32 cellular contexts compared by ENCODE assay signal in genomic region chr11:2154889-2155288, GRCh38. TPM values are rescaled to one million over a fixed set of nuclear protein-coding genes. Genes with fewer than 3 reads are reported as not detected.
"Had no signal": no experiment of that assay in that cellular context is flagged by ENCODE, and none has a peak within 500 bp of the region (broad histone marks: within the 10 kb centered on the region; RNA-seq: fewer than 3 reads in every experiment).

No MANE protein-coding gene starts in this region.

- H3K9me3 ChIP-seq: colonic mucosa, esophagus squamous epithelium, gastroesophageal sphincter had no signal

- H3K36me3 ChIP-seq: colonic mucosa, esophagus squamous epithelium, gastroesophageal sphincter had no signal

- H3K4me3 ChIP-seq: colonic mucosa, esophagus squamous epithelium, gastroesophageal sphincter had no signal

- DNase-seq: activated CD4-positive, alpha-beta memory T cell treated with anti-CD3 and anti-CD28 coated beads, Interleukin-2, amount 10 ng/mL, durations not matched to agents 7 days and 5 days; activated CD4-positive, alpha-beta T cell treated with anti-CD3 and anti-CD28 coated beads for 1 hour; activated CD4-positive, alpha-beta T cell treated with anti-CD3 and anti-CD28 coated beads for 4 hours; activated CD4-positive, alpha-beta T cell treated with anti-CD3 and anti-CD28 coated beads, Interleukin-2, amount 10 ng/mL, durations not matched to agents 7 days and 5 days; activated CD4-positive, alpha-beta T cell treated with anti-CD3 and anti-CD28 coated beads, Interleukin-2, amount 50 U/mL, for 4 hours; activated CD8-positive, alpha-beta memory T cell treated with anti-CD3 and anti-CD28 coated beads, Interleukin-2, amount 50 U/mL, for 48 hours; activated gamma-delta T cell; activated naive CD4-positive, alpha-beta T cell; activated naive CD4-positive, alpha-beta T cell treated with anti-CD3 and anti-CD28 coated beads, Interleukin-2, amount 50 U/mL, for 16 hours; activated T-cell treated with anti-CD3 and anti-CD28 coated beads for 4 hours; activated T-cell treated with anti-CD3 and anti-CD28 coated beads, Interleukin-2, amount 50 U/mL, for 24 hours; activated T-cell treated with anti-CD3 and anti-CD28 coated beads, Interleukin-2, amount 50 U/mL, for 72 hours; amniotic stem cell; anterior cingulate cortex; caudate nucleus; colonic mucosa; effector CD8-positive, alpha-beta T cell; esophagus squamous epithelium; foreskin melanocyte; T-helper 2 cell had no signal

- H3K4me1 ChIP-seq: colonic mucosa had no signal

- ATAC-seq: activated T-cell treated with anti-CD3 and anti-CD28 coated beads, Interleukin-2, amount 50 U/mL, for 72 hours; gastroesophageal sphincter; WTC11 had no signal

- FAIRE-seq: astrocyte, endometrium, endothelial cell of umbilical vein had no signal

- H3K27ac ChIP-seq: colonic mucosa, epithelial cell of prostate, esophagus squamous epithelium, gastroesophageal sphincter, VCaP had no signal

RNA-seq across cellular contexts. Expression of gene INS, which starts 6.1 kb away (rescaled TPM):
- total RNA-seq: activated CD4-positive, alpha-beta memory T cell treated with anti-CD3 and anti-CD28 coated beads, Interleukin-2, amount 10 ng/mL, durations not matched to agents 7 days and 5 days; activated CD4-positive, alpha-beta T cell treated with anti-CD3 and anti-CD28 coated beads, Interleukin-2, amount 10 ng/mL, durations not matched to agents 7 days and 5 days; activated T-cell treated with anti-CD3 and anti-CD28 coated beads, Interleukin-2, amount 50 U/mL, for 72 hours; astrocyte; dermis microvascular lymphatic vessel endothelial cell; endothelial cell of umbilical vein; esophagus squamous epithelium; fibroblast of lung; fibroblast of villous mesenchyme; gastroesophageal sphincter; glomerular endothelial cell; T-helper 1 cell treated with Interleukin-12 subunit alpha and Interleukin-12 subunit beta and Interleukin-4 antibody, amounts not matched to agents 30 ng/mL and 1 ng/mL, for 36 hours; WTC11 had no signal
- polyA plus RNA-seq: endothelial cell of umbilical vein, fibroblast of lung had no signal

RNA-seq across cellular contexts. Expression of gene TH, which starts 16.7 kb away (rescaled TPM):
- total RNA-seq: activated CD4-positive, alpha-beta memory T cell treated with anti-CD3 and anti-CD28 coated beads, Interleukin-2, amount 10 ng/mL, durations not matched to agents 7 days and 5 days; activated CD4-positive, alpha-beta T cell treated with anti-CD3 and anti-CD28 coated beads, Interleukin-2, amount 10 ng/mL, durations not matched to agents 7 days and 5 days; activated T-cell treated with anti-CD3 and anti-CD28 coated beads, Interleukin-2, amount 50 U/mL, for 72 hours; astrocyte; endothelial cell of umbilical vein; fibroblast of villous mesenchyme; T-helper 1 cell treated with Interleukin-12 subunit alpha and Interleukin-12 subunit beta and Interleukin-4 antibody, amounts not matched to agents 30 ng/mL and 1 ng/mL, for 36 hours; WTC11 had no signal
- polyA plus RNA-seq: endothelial cell of umbilical vein, fibroblast of lung had no signal
